In the genomic region with DNA sequence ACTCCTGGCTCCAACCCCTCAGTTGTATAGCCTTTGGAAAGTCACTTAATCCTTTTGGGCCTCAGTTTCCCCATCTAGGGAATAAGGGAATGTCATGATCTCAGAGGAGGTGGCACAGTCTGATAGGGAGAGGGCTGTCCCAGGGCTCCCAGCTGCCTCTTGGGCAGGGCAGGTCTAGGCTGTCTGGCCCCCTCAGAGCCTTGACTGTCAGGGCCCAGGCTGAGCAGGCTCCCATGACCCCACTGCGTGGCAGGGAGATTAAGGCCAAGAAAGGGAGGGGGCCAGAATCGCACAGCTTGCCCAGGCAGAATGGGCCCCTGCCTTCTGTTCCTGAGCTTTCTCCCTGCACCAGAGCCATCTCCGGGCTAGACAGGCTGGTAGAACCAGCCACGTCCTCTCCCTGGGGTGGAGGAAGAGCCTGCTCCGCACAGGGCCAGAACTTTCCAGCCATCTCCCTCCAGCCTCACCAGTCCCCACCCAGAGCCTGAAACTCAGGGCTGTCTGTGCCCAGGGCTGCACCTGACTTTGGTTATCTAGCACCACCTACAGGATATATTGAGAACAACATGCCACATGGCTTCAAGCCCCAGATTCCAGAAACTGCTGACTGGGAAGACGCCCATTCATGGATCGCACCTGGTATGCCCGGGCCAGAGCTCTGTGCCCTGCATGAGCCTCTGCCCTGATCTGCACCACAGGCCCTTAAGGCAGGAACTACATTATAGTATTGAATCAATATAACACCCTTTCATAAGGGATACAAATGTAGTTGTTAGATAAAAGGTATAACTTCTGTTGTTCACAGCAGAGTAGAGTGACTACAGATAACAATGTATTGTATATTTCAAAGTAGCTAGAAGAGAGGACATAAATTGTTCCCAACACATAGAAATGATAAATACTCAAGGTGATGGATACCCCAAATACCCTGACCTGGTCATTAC, we compare ENCODE assay signal across 8 cellular contexts. TPM values are rescaled to one million over a fixed set of nuclear protein-coding genes. Genes with fewer than 3 reads are reported as not detected.
A peak's percentile ranks its signal among the peaks of the same experiment; 100 is the strongest.
DNase-seq lines count a peak whose midpoint lies in the region; ATAC-seq lines count a peak whose summit lies in the region.

No MANE protein-coding gene starts in this region.

- ATAC-seq in left lobe of liver = peak; percentile 99
- ATAC-seq in HG03025 (IDR thresholded peaks at IDR 0.05; ENCODE audit: low FRiP score, unreplicated experiment) = no peak

- DNase-seq in ELR (ENCODE audit: low read depth) (peak; percentile 87), HK-2 (ENCODE audit: unreplicated experiment) (peak; percentile 70), NCI-H526 (lab: John Stamatoyannopoulos, UW) (peak; percentile 81 to 89), dedifferentiated amniotic fluid mesenchymal stem cell (ENCODE audit: extremely low spot score) (peak; percentile 68), left lobe of liver (ENCODE audit: low spot score) (peak; percentile 83)
- DNase-seq in activated CD4-positive, alpha-beta T cell treated with anti-CD3 and anti-CD28 coated beads for 4 hours = peak; percentile 65 to 73
- peak; percentile 43 to 62 for DNase-seq in stimulated activated CD4-positive, alpha-beta T cell treated with anti-CD3 and anti-CD28 coated beads, Interleukin-4, amount 100 ng/mL, for 4 hours

RNA-seq across cellular contexts. Expression of a gene that starts 32.0 kb away (rescaled TPM):
- 6.3 TPM for total RNA-seq in left lobe of liver

RNA-seq across cellular contexts. Expression of a gene that starts 32.9 kb away (rescaled TPM):
- total RNA-seq in left lobe of liver = 76.9 TPM

RNA-seq across cellular contexts. Expression of a gene that starts 54.3 kb away (rescaled TPM):
- 42.5 TPM for total RNA-seq in left lobe of liver
